8 cellular contexts compared by ENCODE assay signal in the genomic region with DNA sequence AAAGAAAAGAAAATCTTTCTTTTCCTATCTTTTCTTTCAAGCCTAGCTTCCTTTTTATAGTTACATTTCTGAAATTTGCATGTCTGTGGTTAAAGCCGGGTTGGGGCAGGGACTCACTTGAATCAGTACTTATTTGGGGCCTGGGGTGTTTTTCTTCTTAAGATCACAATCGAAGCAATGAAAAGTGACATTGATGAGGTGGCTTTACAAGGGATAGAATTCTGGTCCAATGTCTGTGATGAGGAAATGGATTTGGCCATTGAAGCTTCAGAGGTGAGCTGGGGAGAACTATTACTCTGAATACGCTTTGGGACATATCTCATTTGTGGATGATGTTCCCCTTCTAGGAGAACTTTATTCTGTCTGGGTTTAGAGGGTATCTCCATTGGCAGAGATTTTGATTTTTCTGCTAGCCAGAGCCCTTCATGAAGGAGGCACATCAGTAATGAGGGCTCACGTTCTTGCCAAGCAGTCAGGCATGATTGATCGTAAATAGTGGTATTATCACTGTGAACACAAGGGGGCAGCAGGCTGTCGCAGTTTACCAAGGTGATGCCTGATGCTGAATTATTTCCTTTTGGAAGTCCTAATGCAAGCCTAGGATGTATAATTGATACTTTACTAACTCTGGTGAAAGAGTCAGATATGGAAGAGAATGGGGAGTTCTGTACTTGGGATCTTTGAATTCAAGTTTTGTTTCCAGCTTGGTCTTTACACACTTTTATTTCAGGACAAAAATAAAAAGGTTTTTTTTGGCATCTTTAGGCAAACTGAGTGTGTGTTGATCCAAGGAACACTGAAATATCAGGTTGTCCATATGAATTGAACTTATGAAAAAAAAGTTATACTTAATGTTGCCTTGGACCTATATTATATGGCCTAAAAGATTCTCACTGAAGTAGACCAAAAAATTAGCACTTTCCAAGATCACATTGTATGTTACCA. TPM values are rescaled to one million over a fixed set of nuclear protein-coding genes. Genes with fewer than 3 reads are reported as not detected.
A peak's percentile ranks its signal among the peaks of the same experiment; 100 is the strongest.
DNase-seq lines count a peak whose midpoint lies in the region; ATAC-seq and TF ChIP-seq lines count a peak whose summit lies in the region.

No MANE protein-coding gene starts in this region.

- peaks cover 3% of the 10 kb centered on the region for H3K27me3 Mint-ChIP-seq in GM23338 (ENCODE audit: insufficient read depth, low read depth, poor library complexity)

- peak; percentile 64 for DNase-seq in AG10803 (ENCODE audit: low read depth)
- peak; percentile 85 for DNase-seq in GM23338 (ENCODE audit: low spot score)
- DNase-seq in NCI-H2227 (lab: John Stamatoyannopoulos, UW; ENCODE audit: unreplicated experiment) = peak; percentile 77
- peak; percentile 71 for DNase-seq in cerebellum (ENCODE audit: low spot score)
- DNase-seq in stimulated activated CD8-positive, alpha-beta memory T cell treated with anti-CD3 and anti-CD28 coated beads, Interleukin-12 subunit alpha, Interleukin-12 subunit beta, amount 100 ng/mL, for 1 hour (ENCODE audit: low read depth) = peak; percentile 40
- DNase-seq in omental fat pad (ENCODE audit: low spot score) = no peak

- H3K4me3 Mint-ChIP-seq in GM23338 = peak overlapping the region; percentile 50; the same call in 2 of the 3 replicates

- 47% methylated on average over 6 of the region's 6 CpGs for WGBS in liver

- peaks cover 65% of the 10 kb centered on the region for H3F3A ChIP-seq in GM23338 (replicated peaks; ENCODE audit: low read depth)

- H3K9ac ChIP-seq in liver (ENCODE audit: low read depth in 1 of 2, low read length in 2 of 2) = no peak overlapping the region

- TF ChIP-seq CTCF in AG10803 (conservative IDR thresholded peaks at IDR 0.05; ENCODE audit: low read length) (peak; percentile 74), GM23338 (conservative IDR thresholded peaks at IDR 0.05; ENCODE audit: low read depth in 2 of 2) (peak; percentile 86), liver (IDR thresholded peaks at IDR 0.05; ENCODE audit: low read depth, low read length, missing input control) (peak; percentile 67), omental fat pad (IDR thresholded peaks at IDR 0.05) (no peak)

- peaks cover 51% of the 10 kb centered on the region for H3K79me2 ChIP-seq in GM23338 (replicated peaks; ENCODE audit: insufficient read depth)

- peaks cover 53% of the 10 kb centered on the region for H4K20me1 ChIP-seq in GM23338 (replicated peaks; ENCODE audit: insufficient read depth)

- H3K36me3 ChIP-seq in GM23338 (ENCODE audit: insufficient read depth) (peaks cover 78% of the 10 kb centered on the region), liver (ENCODE audit: control insufficient read depth in 4 of 4, insufficient read depth in 3 of 4, low read depth in 1 of 4, low read length in 3 of 4) (peaks cover 20 to 81% (median 61%) of the 10 kb centered on the region in 4 donors)

- no peaks in the 10 kb centered on the region for H3K27me3 ChIP-seq in GM23338 (ENCODE audit: insufficient read depth)
- no peaks in the 10 kb centered on the region for H3K27me3 ChIP-seq in liver (ENCODE audit: control insufficient read depth in 4 of 4, insufficient read depth in 4 of 4, low read length in 3 of 4)

- H3K9me3 Mint-ChIP-seq in GM23338 = no peaks in the 10 kb centered on the region

- H3K9me2 ChIP-seq in GM23338 (ENCODE audit: insufficient read depth) = no peaks in the 10 kb centered on the region

- H3K9me3 ChIP-seq in liver (ENCODE audit: control insufficient read depth in 4 of 4, low read length in 3 of 4) = no peaks in the 10 kb centered on the region

- H3K4me2 ChIP-seq in GM23338 = peak overlapping the region; percentile 35

- H3K4me3 ChIP-seq in AG10803 (ENCODE audit: low read length) (no peak overlapping the region), GM23338 (no peak overlapping the region), liver (ENCODE audit: low read depth in 1 of 3, low read length in 3 of 3) (no peak overlapping the region)

- no peak overlapping the region for H2AFZ ChIP-seq in GM23338

- H3K4me1 Mint-ChIP-seq in GM23338 = peaks cover 17% of the 10 kb centered on the region

- peak; percentile 75 to 82 for TF ChIP-seq RAD21 in liver (IDR thresholded peaks at IDR 0.05)

- H3K36me3 Mint-ChIP-seq in GM23338 (ENCODE audit: low read depth) = peaks cover 95% of the 10 kb centered on the region

- H3K27ac ChIP-seq in GM23338 (ENCODE audit: low read depth) (peak overlapping the region; percentile 82), liver (ENCODE audit: low read depth in 1 of 2, low read length in 2 of 2) (no peak overlapping the region)

- ATAC-seq in GM23338 (peak; percentile 84), omental fat pad (ENCODE audit: low FRiP score) (no peak)
- peak; percentile 58 to 62 for ATAC-seq in activated CD4-positive, CD25-positive, alpha-beta regulatory T cell treated with anti-CD3 and anti-CD28 coated beads, Interleukin-2, amount 50 U/mL, for 24 hours

- H3K27ac Mint-ChIP-seq in GM23338 = peak overlapping the region; percentile 46; the same call in 1 of the 2 replicates

- peaks cover 13% of the 10 kb centered on the region for H3K4me1 ChIP-seq in GM23338 (ENCODE audit: insufficient read depth)
- H3K4me1 ChIP-seq in liver (ENCODE audit: control insufficient read depth in 4 of 4, insufficient read depth in 4 of 4, low read length in 3 of 4) = peaks cover 0 to 4% (median 2%) of the 10 kb centered on the region in 4 donors

TF ChIP-seq in GM23338, 12 proteins besides CTCF, POLR2A, EP300 and RAD21 (continues in another document):
- TF ChIP-seq JUNB (IDR thresholded peaks at IDR 0.05; ENCODE audit: unreplicated experiment) = no peak
- no peak for TF ChIP-seq CREB1 (CRISPR knock-in tag; IDR thresholded peaks at IDR 0.05; ENCODE audit: low read depth)
- TF ChIP-seq STAT1 (IDR thresholded peaks at IDR 0.05; ENCODE audit: unreplicated experiment) = no peak
- no peak for TF ChIP-seq ZNF331 (CRISPR knock-in tag; IDR thresholded peaks at IDR 0.05; ENCODE audit: low read depth)
- peak; percentile 27; the same call in 1 of the 2 replicates for TF ChIP-seq POLR2AphosphoS5 (IDR thresholded peaks at IDR 0.05; ENCODE audit: low read depth)
- TF ChIP-seq ZNF114 (CRISPR knock-in tag; IDR thresholded peaks at IDR 0.05) = no peak
- no peak for TF ChIP-seq EZH2phosphoT487 (IDR thresholded peaks at IDR 0.05; ENCODE audit: unreplicated experiment)

TF ChIP-seq in liver, 16 proteins besides CTCF, POLR2A, EP300 and RAD21:
- TF ChIP-seq, protein P1, sequence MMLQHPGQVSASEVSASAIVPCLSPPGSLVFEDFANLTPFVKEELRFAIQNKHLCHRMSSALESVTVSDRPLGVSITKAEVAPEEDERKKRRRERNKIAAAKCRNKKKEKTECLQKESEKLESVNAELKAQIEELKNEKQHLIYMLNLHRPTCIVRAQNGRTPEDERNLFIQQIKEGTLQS (IDR thresholded peaks at IDR 0.05) = no peak
- TF ChIP-seq FOXA2 (IDR thresholded peaks at IDR 0.05) (no peak), FOXA1 (IDR thresholded peaks at IDR 0.05) (no peak), HNF4A (conservative IDR thresholded peaks at IDR 0.05) (no peak), NR2F2 (IDR thresholded peaks at IDR 0.05) (no peak), TAF1 (conservative IDR thresholded peaks at IDR 0.05) (no peak)
- TF ChIP-seq, protein P2, sequence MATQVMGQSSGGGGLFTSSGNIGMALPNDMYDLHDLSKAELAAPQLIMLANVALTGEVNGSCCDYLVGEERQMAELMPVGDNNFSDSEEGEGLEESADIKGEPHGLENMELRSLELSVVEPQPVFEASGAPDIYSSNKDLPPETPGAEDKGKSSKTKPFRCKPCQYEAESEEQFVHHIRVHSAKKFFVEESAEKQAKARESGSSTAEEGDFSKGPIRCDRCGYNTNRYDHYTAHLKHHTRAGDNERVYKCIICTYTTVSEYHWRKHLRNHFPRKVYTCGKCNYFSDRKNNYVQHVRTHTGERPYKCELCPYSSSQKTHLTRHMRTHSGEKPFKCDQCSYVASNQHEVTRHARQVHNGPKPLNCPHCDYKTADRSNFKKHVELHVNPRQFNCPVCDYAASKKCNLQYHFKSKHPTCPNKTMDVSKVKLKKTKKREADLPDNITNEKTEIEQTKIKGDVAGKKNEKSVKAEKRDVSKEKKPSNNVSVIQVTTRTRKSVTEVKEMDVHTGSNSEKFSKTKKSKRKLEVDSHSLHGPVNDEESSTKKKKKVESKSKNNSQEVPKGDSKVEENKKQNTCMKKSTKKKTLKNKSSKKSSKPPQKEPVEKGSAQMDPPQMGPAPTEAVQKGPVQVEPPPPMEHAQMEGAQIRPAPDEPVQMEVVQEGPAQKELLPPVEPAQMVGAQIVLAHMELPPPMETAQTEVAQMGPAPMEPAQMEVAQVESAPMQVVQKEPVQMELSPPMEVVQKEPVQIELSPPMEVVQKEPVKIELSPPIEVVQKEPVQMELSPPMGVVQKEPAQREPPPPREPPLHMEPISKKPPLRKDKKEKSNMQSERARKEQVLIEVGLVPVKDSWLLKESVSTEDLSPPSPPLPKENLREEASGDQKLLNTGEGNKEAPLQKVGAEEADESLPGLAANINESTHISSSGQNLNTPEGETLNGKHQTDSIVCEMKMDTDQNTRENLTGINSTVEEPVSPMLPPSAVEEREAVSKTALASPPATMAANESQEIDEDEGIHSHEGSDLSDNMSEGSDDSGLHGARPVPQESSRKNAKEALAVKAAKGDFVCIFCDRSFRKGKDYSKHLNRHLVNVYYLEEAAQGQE (IDR thresholded peaks at IDR 0.05) = no peak

RNA-seq across cellular contexts. Expression of a gene that starts 14.6 kb away (rescaled TPM):
- total RNA-seq in GM23338 (2014; rRNA removed; shearing (Covaris generic)) = 526 and 599 TPM in 2 replicates
- polyA plus RNA-seq in GM23338 (2016; fragmentation: Nextera tagmentation; extraction: Ambion mirVana) = 219 and 274 TPM in 2 replicates
- 122 TPM for total RNA-seq in cerebellum
- 100 to 1,000 TPM; 111 to 114 TPM for total RNA-seq in liver
- polyA plus RNA-seq in liver = 10 to 100 TPM; 27.6 to 39.5 TPM
- total RNA-seq in omental fat pad = 100 to 1,000 TPM; 193 to 335 (median 207) TPM

RNA-seq across cellular contexts. Expression of a gene that starts 29.7 kb away (rescaled TPM):
- 10.6 and 12.1 TPM in 2 replicates for total RNA-seq in GM23338 (2014; rRNA removed; shearing (Covaris generic))
- polyA plus RNA-seq in GM23338 (2016; fragmentation: Nextera tagmentation; extraction: Ambion mirVana) (2.2 and 2.5 TPM in 2 replicates), liver (1 to 10 TPM in 1 of 2 donors, under 1 TPM in 1; 0.25 to 2.0 TPM)
- total RNA-seq in cerebellum (10.5 TPM), liver (1 to 10 TPM; 1.4 to 1.5 TPM), omental fat pad (10 to 100 TPM in 3 of 4 donors, 1 to 10 TPM in 1; 4.0 to 15.6 (median 10.5) TPM)

Comparison
In these comparisons a context has a peak if more than half of its experiments do, and no peak if none do; other contexts are left out.
1. CTCF ChIP-seq: peak in AG10803 (single experiment), GM23338 (2 of 2) and liver (single experiment); none in omental fat pad (0 of 3).